9 cellular contexts compared by ENCODE assay signal in genomic region chr12:108857158-108857407, GRCh38. TPM values are rescaled to one million over a fixed set of nuclear protein-coding genes. Genes with fewer than 3 reads are reported as not detected.
DNase-seq lines count a peak whose midpoint lies in the region; ATAC-seq lines count a peak whose summit lies in the region.
"Had no signal": no experiment of that assay in that cellular context is flagged by ENCODE, and none has a peak within 500 bp of the region (broad histone marks: within the 10 kb centered on the region; RNA-seq: fewer than 3 reads in every experiment).

No MANE protein-coding gene starts in this region.

- peak overlapping the region; percentile 54 for H3K4me3 ChIP-seq in iPS-11a (ENCODE audit: low read depth, low read length)

- H3K27me3 Mint-ChIP-seq in activated naive CD4-positive, alpha-beta T cell treated with anti-CD3 and anti-CD28 coated beads for 36 hours (ENCODE audit: low read depth): no peaks in the 10 kb centered on the region
- H3K27me3 Mint-ChIP-seq in activated T-helper 2 cell treated with anti-CD3 and anti-CD28 coated beads, Interferon-gamma antibody, Interleukin-2, Interleukin-4, amounts not matched to agents 10 μg/mL and 5 μg/mL and 100 μg/mL, durations not matched to agents 14 hours and 24 hours and 36 hours (ENCODE audit: low read depth): no peaks in the 10 kb centered on the region
- H3K27me3 Mint-ChIP-seq in stimulated activated naive CD8-positive, alpha-beta T cell treated with anti-CD3 and anti-CD28 coated beads, Interleukin-15, amount 100 ng/mL, for 72 hours: no peaks in the 10 kb centered on the region

- intact Hi-C loops in activated naive CD4-positive, alpha-beta T cell treated with anti-CD3 and anti-CD28 coated beads for 36 hours (cut with micrococcal nuclease): loop anchor here (1.0 to 10.0 kb wide), 9 partner anchors 19 to 1092 kb away; partner anchors contain the start of genes ALKBH2, CORO1C, FICD and ISCU
- intact Hi-C loops in activated T-helper 2 cell treated with anti-CD3 and anti-CD28 coated beads, Interferon-gamma antibody, Interleukin-2, Interleukin-4, amounts not matched to agents 10 μg/mL and 5 μg/mL and 100 μg/mL, durations not matched to agents 14 hours and 24 hours and 36 hours (cut with micrococcal nuclease): loop anchor here (2.0 to 10.0 kb wide), 6 partner anchors 26 to 294 kb away; partner anchors contain the start of genes ALKBH2, CORO1C, ISCU and SELPLG

- H3K36me3 Mint-ChIP-seq in activated naive CD4-positive, alpha-beta T cell treated with anti-CD3 and anti-CD28 coated beads for 36 hours (ENCODE audit: low read depth): peaks cover 5% of the 10 kb centered on the region
- peaks cover 33% of the 10 kb centered on the region for H3K36me3 Mint-ChIP-seq in activated T-helper 2 cell treated with anti-CD3 and anti-CD28 coated beads, Interferon-gamma antibody, Interleukin-2, Interleukin-4, amounts not matched to agents 10 μg/mL and 5 μg/mL and 100 μg/mL, durations not matched to agents 14 hours and 24 hours and 36 hours (ENCODE audit: low read depth)

- CTCF ChIA-PET in activated naive CD4-positive, alpha-beta T cell treated with anti-CD3 and anti-CD28 coated beads for 36 hours (lab: Charles Lee): no interaction called here

- H3K4me3 Mint-ChIP-seq in activated naive CD4-positive, alpha-beta T cell treated with anti-CD3 and anti-CD28 coated beads for 36 hours: peak overlapping the region; percentile 92
- peak overlapping the region; percentile 83 for H3K4me3 Mint-ChIP-seq in activated T-helper 2 cell treated with anti-CD3 and anti-CD28 coated beads, Interferon-gamma antibody, Interleukin-2, Interleukin-4, amounts not matched to agents 10 μg/mL and 5 μg/mL and 100 μg/mL, durations not matched to agents 14 hours and 24 hours and 36 hours (ENCODE audit: low read depth)
- H3K4me3 Mint-ChIP-seq in stimulated activated naive CD8-positive, alpha-beta T cell treated with anti-CD3 and anti-CD28 coated beads, Interleukin-15, amount 100 ng/mL, for 72 hours: peak overlapping the region; percentile 83

- H3K4me1 Mint-ChIP-seq in activated naive CD4-positive, alpha-beta T cell treated with anti-CD3 and anti-CD28 coated beads for 36 hours (ENCODE audit: low read depth): peaks cover 40% of the 10 kb centered on the region
- peaks cover 53% of the 10 kb centered on the region for H3K4me1 Mint-ChIP-seq in activated T-helper 2 cell treated with anti-CD3 and anti-CD28 coated beads, Interferon-gamma antibody, Interleukin-2, Interleukin-4, amounts not matched to agents 10 μg/mL and 5 μg/mL and 100 μg/mL, durations not matched to agents 14 hours and 24 hours and 36 hours (ENCODE audit: low read depth)
- H3K4me1 Mint-ChIP-seq in stimulated activated naive CD8-positive, alpha-beta T cell treated with anti-CD3 and anti-CD28 coated beads, Interleukin-15, amount 100 ng/mL, for 72 hours: peaks cover 55% of the 10 kb centered on the region

- peaks cover 6% of the 10 kb centered on the region for H3K9me3 Mint-ChIP-seq in activated naive CD4-positive, alpha-beta T cell treated with anti-CD3 and anti-CD28 coated beads for 36 hours
- H3K9me3 Mint-ChIP-seq in activated T-helper 2 cell treated with anti-CD3 and anti-CD28 coated beads, Interferon-gamma antibody, Interleukin-2, Interleukin-4, amounts not matched to agents 10 μg/mL and 5 μg/mL and 100 μg/mL, durations not matched to agents 14 hours and 24 hours and 36 hours: no peaks in the 10 kb centered on the region
- peaks cover 5 to 6% of the 10 kb centered on the region in 2 donors for H3K9me3 Mint-ChIP-seq in stimulated activated naive CD8-positive, alpha-beta T cell treated with anti-CD3 and anti-CD28 coated beads, Interleukin-15, amount 100 ng/mL, for 72 hours

- peak overlapping the region; percentile 75 for H3K27ac Mint-ChIP-seq in activated naive CD4-positive, alpha-beta T cell treated with anti-CD3 and anti-CD28 coated beads for 36 hours
- H3K27ac Mint-ChIP-seq in activated T-helper 2 cell treated with anti-CD3 and anti-CD28 coated beads, Interferon-gamma antibody, Interleukin-2, Interleukin-4, amounts not matched to agents 10 μg/mL and 5 μg/mL and 100 μg/mL, durations not matched to agents 14 hours and 24 hours and 36 hours: peak overlapping the region; percentile 84
- peak overlapping the region; percentile 87 to 93 for H3K27ac Mint-ChIP-seq in stimulated activated naive CD8-positive, alpha-beta T cell treated with anti-CD3 and anti-CD28 coated beads, Interleukin-15, amount 100 ng/mL, for 72 hours

- ATAC-seq in stimulated activated naive CD8-positive, alpha-beta T cell treated with anti-CD3 and anti-CD28 coated beads, Interleukin-15, amount 100 ng/mL, for 72 hours: no peak

- DNase-seq in activated naive CD4-positive, alpha-beta T cell treated with anti-CD3 and anti-CD28 coated beads for 36 hours: no peak
- no peak for DNase-seq in activated naive CD4-positive, alpha-beta T cell treated with Interleukin-2 at 50 U/mL for 16 hours
- DNase-seq in activated T-helper 2 cell treated with anti-CD3 and anti-CD28 coated beads, Interferon-gamma antibody, Interleukin-2, Interleukin-4, amounts not matched to agents 10 μg/mL and 5 μg/mL and 100 μg/mL, durations not matched to agents 14 hours and 24 hours and 36 hours (ENCODE audit: low spot score): no peak
- no peak for DNase-seq in stimulated activated naive CD8-positive, alpha-beta T cell treated with anti-CD3 and anti-CD28 coated beads, Interleukin-15, amount 100 ng/mL, for 72 hours
- DNase-seq in LoVo (ENCODE audit: low spot score) (no peak), islet precursor cell (no peak), activated gamma-delta T cell treated with Interleukin-2 at 50 U/mL for 16 hours (no peak)

RNA-seq across cellular contexts. Expression of gene SSH1, which starts 0.3 kb away (rescaled TPM):
- total RNA-seq in activated naive CD4-positive, alpha-beta T cell treated with anti-CD3 and anti-CD28 coated beads for 36 hours: 10 to 100 TPM in 1 of 2 experiments, 1 to 10 TPM in 1; 8.7 to 11.1 TPM
- total RNA-seq in activated T-helper 2 cell treated with anti-CD3 and anti-CD28 coated beads, Interferon-gamma antibody, Interleukin-2, Interleukin-4, amounts not matched to agents 10 μg/mL and 5 μg/mL and 100 μg/mL, durations not matched to agents 14 hours and 24 hours and 36 hours: 39.8 and 48.1 TPM in 2 replicates

RNA-seq across cellular contexts. Expression of gene DAO, which starts 22.8 kb away (rescaled TPM):
- not detected for total RNA-seq in activated naive CD4-positive, alpha-beta T cell treated with anti-CD3 and anti-CD28 coated beads for 36 hours
- total RNA-seq in activated T-helper 2 cell treated with anti-CD3 and anti-CD28 coated beads, Interferon-gamma antibody, Interleukin-2, Interleukin-4, amounts not matched to agents 10 μg/mL and 5 μg/mL and 100 μg/mL, durations not matched to agents 14 hours and 24 hours and 36 hours: not detected in 2 replicates
- total RNA-seq: dermis microvascular lymphatic vessel endothelial cell had no signal
